In genomic region chr22:36343720-36344105, GRCh38 we compare ENCODE assay signal across 8 cellular contexts. TPM values are rescaled to one million over a fixed set of nuclear protein-coding genes. Genes with fewer than 3 reads are reported as not detected.
DNase-seq lines count a peak whose midpoint lies in the region; ATAC-seq and TF ChIP-seq lines count a peak whose summit lies in the region.

No MANE protein-coding gene starts in this region.

- no peaks in the 10 kb centered on the region for H3K27me3 Mint-ChIP-seq in activated CD4-positive, alpha-beta memory T cell treated with anti-CD3 and anti-CD28 coated beads, Interleukin-2, amount 10 ng/mL, durations not matched to agents 7 days and 5 days

- peaks cover 93% of the 10 kb centered on the region for H3K79me2 ChIP-seq in osteoblast (ENCODE audit: insufficient read depth, low read length)

- peaks cover 74% of the 10 kb centered on the region for H3K36me3 Mint-ChIP-seq in activated CD4-positive, alpha-beta memory T cell treated with anti-CD3 and anti-CD28 coated beads, Interleukin-2, amount 10 ng/mL, durations not matched to agents 7 days and 5 days (ENCODE audit: low read depth)

- intact Hi-C loops in Right ventricle myocardium superior (cut with DNase I) = no loop called here

- ATAC-seq in Right ventricle myocardium superior (ENCODE audit: poor library complexity) (peak; percentile 24), GM21619 (IDR thresholded peaks at IDR 0.05; ENCODE audit: unreplicated experiment) (no peak), HG03378 (IDR thresholded peaks at IDR 0.05; ENCODE audit: unreplicated experiment) (no peak)

- CTCF ChIA-PET in activated CD4-positive, alpha-beta memory T cell treated with anti-CD3 and anti-CD28 coated beads, Interleukin-2, amount 10 ng/mL, durations not matched to agents 7 days and 5 days (lab: Charles Lee) = interaction anchor here (0.6 to 2.8 kb wide), 4 partner anchors 10 to 128 kb away, joined by 3 to 17 read pairs (median 4); no protein-coding TSS in a partner anchor

- H3K4me3 ChIP-seq in osteoblast (ENCODE audit: insufficient read depth, low read length) = no peak overlapping the region

- POLR2A ChIA-PET in activated CD4-positive, alpha-beta memory T cell treated with anti-CD3 and anti-CD28 coated beads, Interleukin-2, amount 10 ng/mL, durations not matched to agents 7 days and 5 days (lab: Charles Lee) = interaction anchor here (0.6 to 16.7 kb wide), 11 partner anchors 9 to 138 kb away, joined by 3 to 355 read pairs (median 3); partner anchors contain the start of gene TXN2

- H3K9me3 Mint-ChIP-seq in activated CD4-positive, alpha-beta memory T cell treated with anti-CD3 and anti-CD28 coated beads, Interleukin-2, amount 10 ng/mL, durations not matched to agents 7 days and 5 days = no peaks in the 10 kb centered on the region

- no peaks in the 10 kb centered on the region for H3K27me3 ChIP-seq in osteoblast (ENCODE audit: insufficient read depth, low read length)

- H3K4me1 ChIP-seq in osteoblast (ENCODE audit: insufficient read depth, low read length) = peaks cover 59% of the 10 kb centered on the region

- no peak for TF ChIP-seq CTCF in C4-2B (conservative IDR thresholded peaks at IDR 0.05)
- TF ChIP-seq CTCF in osteoblast (IDR thresholded peaks at IDR 0.05; ENCODE audit: extremely low read depth, low read depth, low read length) = no peak

- H3K4me1 Mint-ChIP-seq in activated CD4-positive, alpha-beta memory T cell treated with anti-CD3 and anti-CD28 coated beads, Interleukin-2, amount 10 ng/mL, durations not matched to agents 7 days and 5 days = peaks cover 86% of the 10 kb centered on the region

- H3K4me3 Mint-ChIP-seq in activated CD4-positive, alpha-beta memory T cell treated with anti-CD3 and anti-CD28 coated beads, Interleukin-2, amount 10 ng/mL, durations not matched to agents 7 days and 5 days = no peak overlapping the region

- H3K4me2 ChIP-seq in osteoblast (ENCODE audit: insufficient read depth, low read length) = no peak overlapping the region

- DNase-seq in activated CD4-positive, alpha-beta memory T cell treated with anti-CD3 and anti-CD28 coated beads, Interleukin-2, amount 10 ng/mL, durations not matched to agents 7 days and 5 days = no peak
- DNase-seq in Right ventricle myocardium superior (no peak), osteoblast (ENCODE audit: insufficient read length, low spot score, missing footprints) (peak; percentile 25), germinal center (ENCODE audit: low spot score) (no peak)
- no peak for DNase-seq in stimulated activated CD4-positive, alpha-beta T cell treated with anti-CD3 and anti-CD28 coated beads, Interleukin-4, amount 100 ng/mL, for 24 hours

- H3K36me3 ChIP-seq in osteoblast (ENCODE audit: insufficient read depth, low read length) = peaks cover 89% of the 10 kb centered on the region

- H2AFZ ChIP-seq in osteoblast (ENCODE audit: low read length) = no peak overlapping the region

- H3K9me3 ChIP-seq in osteoblast (ENCODE audit: low read depth, low read length) = no peaks in the 10 kb centered on the region

- H3K27ac ChIP-seq in C4-2B (peak overlapping the region; percentile 67), osteoblast (ENCODE audit: low read depth, low read length) (peak overlapping the region; percentile 19)

- H4K20me1 ChIP-seq in osteoblast (ENCODE audit: insufficient read depth, low read length) = peaks cover 80% of the 10 kb centered on the region

- H3K27ac Mint-ChIP-seq in activated CD4-positive, alpha-beta memory T cell treated with anti-CD3 and anti-CD28 coated beads, Interleukin-2, amount 10 ng/mL, durations not matched to agents 7 days and 5 days = peak overlapping the region; percentile 72

RNA-seq across cellular contexts. Expression of gene MYH9, which starts 44.1 kb away (rescaled TPM):
- 100 to 1,000 TPM; 840 to 865 TPM for total RNA-seq in activated CD4-positive, alpha-beta memory T cell treated with anti-CD3 and anti-CD28 coated beads, Interleukin-2, amount 10 ng/mL, durations not matched to agents 7 days and 5 days
- 138 TPM for total RNA-seq in Right ventricle myocardium superior
- total RNA-seq in osteoblast = 796 and 964 TPM in 2 replicates
